31 cellular contexts compared by ENCODE assay signal in genomic region chr14:35032562-35032961, GRCh38. TPM values are rescaled to one million over a fixed set of nuclear protein-coding genes. Genes with fewer than 3 reads are reported as not detected.
DNase-seq lines count a peak whose midpoint lies in the region; ATAC-seq, FAIRE-seq and TF ChIP-seq lines count a peak whose summit lies in the region.
"Had no signal": no experiment of that assay in that cellular context is flagged by ENCODE, and none has a peak within 500 bp of the region (broad histone marks: within the 10 kb centered on the region; RNA-seq: fewer than 3 reads in every experiment).

No MANE protein-coding gene starts in this region.

- CTCF ChIA-PET in HepG2 (lab: Yijun Ruan, JAX; ENCODE audit: low intra/inter-chr PET ratio, low total read pairs) = no interaction called here

- H3K36me3 ChIP-seq in HepG2 (replicated peaks in 1 of 2; ENCODE audit: control insufficient read depth in 1 of 2, insufficient read depth in 2 of 2, low read length in 2 of 2) (peaks cover 11 to 22% of the 10 kb centered on the region in 2 experiments; a peak in 4 of 5 replicates), right lobe of liver (peaks cover 0 to 40% (median 8%) of the 10 kb centered on the region in 4 donors), spleen (peaks cover 0 to 72% (median 56%) of the 10 kb centered on the region in 6 donors)

- TF ChIP-seq CTCF in HepG2 (CRISPR knock-in tag; IDR thresholded peaks at IDR 0.05) (no peak), right lobe of liver (IDR thresholded peaks at IDR 0.05) (no peak), spleen (IDR thresholded peaks at IDR 0.05 in 8 of 11, conservative IDR thresholded peaks at IDR 0.05 in 3 of 11) (no peak)

- H4K20me1 ChIP-seq in HepG2 (ENCODE audit: insufficient read depth, low read length) = no peaks in the 10 kb centered on the region
- H4K20me1 ChIP-seq: BLaER1; BLaER1 treated with 17β-estradiol and CSF1 and Interleukin-3, amounts not matched to agents 10 nM and 100 nM had no signal

- H3K9me3 ChIP-seq in HepG2 (ENCODE audit: low read length) = peaks cover 32% of the 10 kb centered on the region
- H3K9me3 ChIP-seq in right lobe of liver = no peaks in the 10 kb centered on the region
- H3K9me3 ChIP-seq in spleen = peaks cover 3 to 39% (median 30%) of the 10 kb centered on the region in 8 donors
- H3K9me3 ChIP-seq: BE2C had no signal

- POLR2A ChIA-PET in HepG2 (lab: Yijun Ruan, JAX) = interaction anchor here (0.9 to 6.3 kb wide), 4 partner anchors 14 to 371 kb away, joined by 3 to 46 read pairs (median 5); partner anchors contain the start of gene FAM177A1

- H3K27ac ChIP-seq in HepG2 (ENCODE audit: extremely low read length, insufficient read depth, low read length) (no peak overlapping the region), right lobe of liver (no peak overlapping the region), spleen (no peak overlapping the region)
- H3K27ac ChIP-seq: 22Rv1; A549; BLaER1; BLaER1 treated with 17β-estradiol and CSF1 and Interleukin-3, amounts not matched to agents 10 nM and 100 nM; C4-2B had no signal

- H3K4me1 ChIP-seq in HepG2 (ENCODE audit: insufficient read depth, low read length) = peaks cover 22% of the 10 kb centered on the region
- peaks cover 0 to 36% (median 0%) of the 10 kb centered on the region in 4 donors for H3K4me1 ChIP-seq in right lobe of liver
- no peaks in the 10 kb centered on the region for H3K4me1 ChIP-seq in spleen
- H3K4me1 ChIP-seq: A549; BE2C; BLaER1; BLaER1 treated with 17β-estradiol and CSF1 and Interleukin-3, amounts not matched to agents 10 nM and 100 nM; Caco-2 had no signal

- DNase-seq in HepG2 (ENCODE audit: low spot score) = no peak
- DNase-seq in right lobe of liver = no peak
- peak; percentile 14 for DNase-seq in spleen
- no peak for DNase-seq in NCI-H510A treated with DMSO at 0.1 percent for 48 hours (lab: John Stamatoyannopoulos, UW)
- DNase-seq: 8988T; ACHN; AML-193; BE2C; C1 segment of cervical spinal cord; Caco-2; Calu3; CD4-positive, alpha-beta memory T cell; CD4-positive, alpha-beta T cell; CD4-positive, CD25-positive, alpha-beta regulatory T cell; CD8-positive, alpha-beta memory T cell; CD8-positive, alpha-beta T cell; COR-L47; DMS 273 treated with DMSO at 0.1 percent for 48 hours; DMS153; DMS53; DMS79; DMS79 treated with DMSO at 0.1 percent for 48 hours; DND-41; EL had no signal

- no peak for FAIRE-seq in HepG2 (lab: Jason Lieb, UNC)
- FAIRE-seq: A204.1, A549, D721Med had no signal

- no peak overlapping the region for H3K4me2 ChIP-seq in HepG2 (ENCODE audit: low read depth, low read length)
- H3K4me2 ChIP-seq: A549; BLaER1; BLaER1 treated with 17β-estradiol and CSF1 and Interleukin-3, amounts not matched to agents 10 nM and 100 nM had no signal

- in situ Hi-C loops in HepG2 (cut with HindIII; ENCODE audit: extremely low pct_ligation_motif_present, low pct_unique_long_range_greater_than_20kb) = no loop called here

- no peak for TF ChIP-seq EP300 in HepG2 (IDR thresholded peaks at IDR 0.05; ENCODE audit: low read depth in 2 of 2, low read length in 2 of 2)
- no peak for TF ChIP-seq EP300 in HepG2 (CRISPR knock-in tag; IDR thresholded peaks at IDR 0.05; ENCODE audit: borderline replicate concordance)

- no peaks in the 10 kb centered on the region for H3K27me3 ChIP-seq in HepG2 (ENCODE audit: control insufficient read depth in 1 of 2, insufficient read depth in 2 of 2, low read length in 2 of 2)
- H3K27me3 ChIP-seq in right lobe of liver = no peaks in the 10 kb centered on the region
- no peaks in the 10 kb centered on the region for H3K27me3 ChIP-seq in spleen (replicated peaks in 1 of 7)
- H3K27me3 ChIP-seq: BE2C; BLaER1; BLaER1 treated with 17β-estradiol and CSF1 and Interleukin-3, amounts not matched to agents 10 nM and 100 nM had no signal

- WGBS in HepG2 (ENCODE audit: low lambda C conversion rate) = 95% methylated on average over 2 of the region's 2 CpGs
- 100% methylated on average over 1 of the region's 2 CpGs for whole genome bisulfite sequencing in right lobe of liver (ENCODE audit: insufficient coverage, low coverage, low lambda C conversion rate, missing lambda C conversion rate)
- 93 to 100% (median 97%) methylated on average over 2 of the region's 2 CpGs for WGBS in spleen, 5 donors

- no peak for TF ChIP-seq RAD21 in HepG2 (CRISPR knock-in tag; IDR thresholded peaks at IDR 0.05)

- intact Hi-C loops in HepG2 (cut with micrococcal nuclease; ENCODE audit: unreplicated experiment) = no loop called here
- intact Hi-C loops in right lobe of liver (cut with DNase I) = no loop called here
- intact Hi-C loops in spleen (cut with DNase I; ENCODE audit: low total_unique reads) = no loop called here

- ATAC-seq in HepG2 = no peak
- no peak for ATAC-seq in right lobe of liver
- ATAC-seq: A549; CD8-positive, alpha-beta T cell had no signal

- TF ChIP-seq POLR2A in HepG2 (IDR thresholded peaks at IDR 0.05; ENCODE audit: insufficient read depth in 1 of 2, low read depth in 2 of 2, low read length in 2 of 2) = no peak
- no peak for TF ChIP-seq POLR2A in right lobe of liver (IDR thresholded peaks at IDR 0.05)
- TF ChIP-seq POLR2A in spleen (IDR thresholded peaks at IDR 0.05) = no peak

- H2AFZ ChIP-seq in HepG2 (ENCODE audit: low read length) = no peak overlapping the region

- H3K4me3 ChIP-seq in HepG2 (replicated peaks in 1 of 3; ENCODE audit: insufficient read depth in 1 of 3, low read depth in 2 of 3, low read length in 3 of 3) (no peak overlapping the region), right lobe of liver (no peak overlapping the region), spleen (no peak overlapping the region)
- H3K4me3 ChIP-seq: A549; BLaER1; BLaER1 treated with 17β-estradiol and CSF1 and Interleukin-3, amounts not matched to agents 10 nM and 100 nM had no signal

- no peak overlapping the region for H3K9ac ChIP-seq in HepG2 (ENCODE audit: insufficient read depth, low read depth, low read length)
- H3K9ac ChIP-seq: BLaER1; BLaER1 treated with 17β-estradiol and CSF1 and Interleukin-3, amounts not matched to agents 10 nM and 100 nM had no signal

- no peaks in the 10 kb centered on the region for H3K79me2 ChIP-seq in HepG2 (ENCODE audit: insufficient read depth, low read length)

- BruUV-seq in HepG2 (replicated peaks; lab: Mats Ljungman, UMichigan) = no TSS peak

RNA-seq across cellular contexts. Expression of gene FAM177A1, which starts 13.5 kb away (rescaled TPM):
- total RNA-seq in HepG2 (2016; rRNA removed; fragmentation: Illumina TruSeq; extraction: Trizol) = 116 and 119 TPM in 2 replicates
- total RNA-seq in HepG2 (2016; cell fraction: cytosol; rRNA removed; fragmentation: Illumina TruSeq; extraction: Trizol; ENCODE audit: low read depth) = 259 and 291 TPM in 2 replicates
- 102 and 128 TPM in 2 replicates for total RNA-seq in HepG2 (2016; cell fraction: insoluble cytoplasmic fraction; rRNA removed; fragmentation: Illumina TruSeq; extraction: Trizol)
- total RNA-seq in HepG2 (2016; cell fraction: membrane; rRNA removed; fragmentation: Illumina TruSeq; extraction: Trizol) = 219 and 242 TPM in 2 replicates
- 53.1 and 62.5 TPM in 2 replicates for total RNA-seq in HepG2 (2016; cell fraction: nucleus; rRNA removed; fragmentation: Illumina TruSeq; extraction: Trizol)
- 69.0 and 72.9 TPM in 2 replicates for polyA plus RNA-seq in HepG2 (2011; rRNA removed)
- 43.1 and 47.2 TPM in 2 replicates for polyA plus RNA-seq in HepG2 (2011; cell fraction: cytosol; rRNA removed)
- polyA plus RNA-seq in HepG2 (2011; cell fraction: nucleus; rRNA removed) = 20.3 and 24.8 TPM in 2 replicates
- 70.8 and 90.1 TPM in 2 replicates for polyA plus RNA-seq in HepG2 (2012)
- polyA plus RNA-seq in HepG2 (2016; cell fraction: cytosol; fragmentation: Illumina TruSeq; extraction: Trizol; ENCODE audit: low read depth) = 323 and 351 TPM in 2 replicates
- 125 and 131 TPM in 2 replicates for polyA plus RNA-seq in HepG2 (2016; cell fraction: insoluble cytoplasmic fraction; fragmentation: Illumina TruSeq; extraction: Trizol; ENCODE audit: low read depth)
- 209 and 229 TPM in 2 replicates for polyA plus RNA-seq in HepG2 (2016; cell fraction: membrane; fragmentation: Illumina TruSeq; extraction: Trizol; ENCODE audit: low read depth)
- polyA plus RNA-seq in HepG2 (2016; cell fraction: nucleus; fragmentation: Illumina TruSeq; extraction: Trizol; ENCODE audit: insufficient read depth, low read depth) = 115 and 136 TPM in 2 replicates
- polyA minus RNA-seq in HepG2 (2011; rRNA and poly(A)+ RNA removed; ENCODE audit: low replicate concordance) = 20.6 and 34.4 TPM in 2 replicates
- polyA minus RNA-seq in HepG2 (2011; cell fraction: cytosol; rRNA and poly(A)+ RNA removed) = 25.4 and 27.2 TPM in 2 replicates
- 36.1 and 40.7 TPM in 2 replicates for polyA minus RNA-seq in HepG2 (2011; cell fraction: nucleus; rRNA and poly(A)+ RNA removed)
- 10 to 100 TPM; 44.2 to 48.4 (median 47.2) TPM for total RNA-seq in right lobe of liver
- total RNA-seq in spleen = 10 to 100 TPM; 25.2 to 47.0 (median 28.3) TPM
- polyA plus RNA-seq in spleen = 10 to 100 TPM; 17.5 to 24.2 (median 21.3) TPM

RNA-seq across cellular contexts. Expression of gene SRP54, which starts 49.8 kb away (rescaled TPM):
- total RNA-seq in HepG2 (2016; rRNA removed; fragmentation: Illumina TruSeq; extraction: Trizol) (207 and 297 TPM in 2 replicates), right lobe of liver (10 to 100 TPM; 35.1 to 46.7 (median 41.0) TPM), spleen (10 to 100 TPM; 47.1 to 65.0 (median 50.6) TPM)
- 26.1 and 28.6 TPM in 2 replicates for total RNA-seq in HepG2 (2016; cell fraction: cytosol; rRNA removed; fragmentation: Illumina TruSeq; extraction: Trizol; ENCODE audit: low read depth)
- total RNA-seq in HepG2 (2016; cell fraction: insoluble cytoplasmic fraction; rRNA removed; fragmentation: Illumina TruSeq; extraction: Trizol) = 210 and 295 TPM in 2 replicates
- 41.2 and 50.0 TPM in 2 replicates for total RNA-seq in HepG2 (2016; cell fraction: membrane; rRNA removed; fragmentation: Illumina TruSeq; extraction: Trizol)
- total RNA-seq in HepG2 (2016; cell fraction: nucleus; rRNA removed; fragmentation: Illumina TruSeq; extraction: Trizol) = 128 and 142 TPM in 2 replicates
- polyA plus RNA-seq in HepG2 (2011; rRNA removed) (36.0 and 42.2 TPM in 2 replicates), spleen (10 to 100 TPM; 16.4 to 21.4 (median 20.8) TPM)
- 45.2 and 47.0 TPM in 2 replicates for polyA plus RNA-seq in HepG2 (2011; cell fraction: cytosol; rRNA removed)
- polyA plus RNA-seq in HepG2 (2011; cell fraction: nucleus; rRNA removed) = 62.5 and 64.9 TPM in 2 replicates
- 101 and 113 TPM in 2 replicates for polyA plus RNA-seq in HepG2 (2012)
- polyA plus RNA-seq in HepG2 (2016; cell fraction: cytosol; fragmentation: Illumina TruSeq; extraction: Trizol; ENCODE audit: low read depth) = 7.5 and 9.1 TPM in 2 replicates
- 244 and 260 TPM in 2 replicates for polyA plus RNA-seq in HepG2 (2016; cell fraction: insoluble cytoplasmic fraction; fragmentation: Illumina TruSeq; extraction: Trizol; ENCODE audit: low read depth)
- polyA plus RNA-seq in HepG2 (2016; cell fraction: membrane; fragmentation: Illumina TruSeq; extraction: Trizol; ENCODE audit: low read depth) = 15.4 and 17.7 TPM in 2 replicates
- polyA plus RNA-seq in HepG2 (2016; cell fraction: nucleus; fragmentation: Illumina TruSeq; extraction: Trizol; ENCODE audit: insufficient read depth, low read depth) = 152 and 167 TPM in 2 replicates
- polyA minus RNA-seq in HepG2 (2011; rRNA and poly(A)+ RNA removed; ENCODE audit: low replicate concordance) = 25.4 and 57.6 TPM in 2 replicates
- 60.0 and 62.4 TPM in 2 replicates for polyA minus RNA-seq in HepG2 (2011; cell fraction: cytosol; rRNA and poly(A)+ RNA removed)
- polyA minus RNA-seq in HepG2 (2011; cell fraction: nucleus; rRNA and poly(A)+ RNA removed) = 159 TPM in 2 replicates
